ENCODE assay signal across 11 cellular contexts in the genomic region with DNA sequence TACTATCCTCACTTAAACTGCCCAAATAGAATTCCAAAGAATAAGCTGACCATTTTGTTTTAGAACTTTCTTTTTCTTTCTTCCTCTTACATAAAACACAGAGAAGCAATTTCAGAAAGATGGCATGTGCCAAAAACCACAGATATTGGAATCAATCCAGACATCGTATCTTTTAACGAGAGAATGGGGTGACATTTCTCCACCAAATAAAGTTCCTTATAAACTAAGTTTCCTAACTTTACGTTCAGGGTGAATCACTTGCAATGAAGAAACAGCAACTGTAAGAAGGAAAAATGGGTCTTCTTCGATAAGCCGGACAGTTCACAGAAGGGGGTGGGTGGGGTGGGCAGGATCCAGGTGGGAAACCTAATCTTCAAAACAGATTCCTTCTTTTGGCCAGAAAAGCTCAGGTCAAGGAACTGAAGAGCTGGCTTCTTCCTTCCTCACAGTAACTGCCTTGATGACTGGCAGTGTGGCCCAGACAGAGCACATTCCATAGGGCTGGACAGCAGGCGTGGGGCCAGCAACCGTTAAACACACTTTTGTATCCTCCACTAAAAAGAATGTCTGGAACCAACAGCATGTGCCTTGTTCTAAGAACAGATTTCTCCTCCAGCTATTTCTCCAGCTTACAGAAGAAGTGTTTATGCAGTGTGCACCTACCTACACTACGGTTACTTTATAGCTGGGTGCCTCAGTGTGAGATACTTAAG. TPM values are rescaled to one million over a fixed set of nuclear protein-coding genes. Genes with fewer than 3 reads are reported as not detected.
DNase-seq lines count a peak whose midpoint lies in the region; ATAC-seq, FAIRE-seq and TF ChIP-seq lines count a peak whose summit lies in the region.
"Had no signal": no experiment of that assay in that cellular context is flagged by ENCODE, and none has a peak within 500 bp of the region (broad histone marks: within the 10 kb centered on the region; RNA-seq: fewer than 3 reads in every experiment).

No MANE protein-coding gene starts in this region.

- H2BK5ac ChIP-seq in IMR-90 (ENCODE audit: low read depth, low read length, poor library complexity, severe bottlenecking) = peak overlapping the region; percentile 81

- H3K4me1 ChIP-seq in IMR-90 (ENCODE audit: control insufficient read depth, insufficient read depth, low read length) (peaks cover 23% of the 10 kb centered on the region), mammary epithelial cell (ENCODE audit: insufficient read depth, low read length) (peaks cover 21% of the 10 kb centered on the region), kidney (ENCODE audit: control insufficient read depth in 1 of 2, insufficient read depth in 1 of 2, low read depth in 1 of 2, low read length in 2 of 2) (peaks cover 0 to 8% of the 10 kb centered on the region in 2 donors), testis (peaks cover 51% of the 10 kb centered on the region)

- H3K18ac ChIP-seq in IMR-90 (ENCODE audit: low read depth, low read length) = peak overlapping the region; percentile 25; the same call in 1 of the 2 replicates

- DNase-seq in IMR-90 (peak; percentile 85), mammary epithelial cell (peak; percentile 64), kidney (peak; percentile 76), testis (peak; percentile 79), WERI-Rb-1 (no peak), HEK293T (ENCODE audit: extremely low spot score) (no peak)
- DNase-seq: activated CD4-positive, alpha-beta T cell treated with anti-CD3 and anti-CD28 coated beads, Interleukin-2, amount 50 U/mL, for 4 hours; NCI-H2029 had no signal

- intact Hi-C loops in IMR-90 (cut with micrococcal nuclease) (loop anchor here (1.0 kb wide), 1 partner anchor 22 kb away; no protein-coding TSS in a partner anchor), mammary epithelial cell (cut with micrococcal nuclease) (no loop called here), kidney (cut with DNase I) (no loop called here), testis (cut with DNase I; ENCODE audit: low total_unique reads) (no loop called here)

- H2AFZ ChIP-seq in IMR-90 (replicated peaks; ENCODE audit: low read length, poor library complexity) (peak overlapping the region; percentile 9), mammary epithelial cell (ENCODE audit: low read depth, low read length) (peak overlapping the region; percentile 42)

- peak overlapping the region; percentile 11; the same call in 1 of the 2 replicates for H3K14ac ChIP-seq in IMR-90 (replicated peaks; ENCODE audit: low read depth, low read length)

- peaks cover 3% of the 10 kb centered on the region; the same call in 1 of the 2 replicates for H3K36me3 ChIP-seq in IMR-90 (ENCODE audit: control insufficient read depth, insufficient read depth, low read length)
- no peaks in the 10 kb centered on the region for H3K36me3 ChIP-seq in mammary epithelial cell (ENCODE audit: insufficient read depth, low read length)
- no peaks in the 10 kb centered on the region for H3K36me3 ChIP-seq in kidney (ENCODE audit: control insufficient read depth in 1 of 2, insufficient read depth in 2 of 2, low read length in 2 of 2)
- no peaks in the 10 kb centered on the region for H3K36me3 ChIP-seq in testis (ENCODE audit: low read depth, missing control alignments)
- H3K36me3 ChIP-seq in WERI-Rb-1 = no peaks in the 10 kb centered on the region

- in situ Hi-C loops in IMR-90 (cut with MboI; ENCODE audit: low sequenced_read_pairs) = no loop called here
- in situ Hi-C loops in mammary epithelial cell (cut with MboI; ENCODE audit: low sequenced_read_pairs in 2 of 2) = no loop called here

- H3K4me3 ChIP-seq in IMR-90 (ENCODE audit: insufficient read depth, low read depth, low read length) = no peak overlapping the region
- H3K4me3 ChIP-seq in mammary epithelial cell (replicated peaks in 1 of 3; ENCODE audit: insufficient read depth in 1 of 3, low read depth in 2 of 3, low read length in 3 of 3) = peak overlapping the region in 2 of 3 experiments; percentile 19 to 37
- no peak overlapping the region for H3K4me3 ChIP-seq in kidney (ENCODE audit: low read length in 2 of 2)
- no peak overlapping the region for H3K4me3 ChIP-seq in testis
- H3K4me3 ChIP-seq in WERI-Rb-1 (ENCODE audit: low read depth, low read length) = no peak overlapping the region
- H3K4me3 ChIP-seq: GM12878 had no signal

- peak overlapping the region; percentile 51 for H3K27ac ChIP-seq in IMR-90 (ENCODE audit: insufficient read depth, low read length)
- peak overlapping the region; percentile 65 for H3K27ac ChIP-seq in mammary epithelial cell (ENCODE audit: insufficient read depth, low read depth, low read length)
- peak overlapping the region in 1 of 2 donors; percentile 18 for H3K27ac ChIP-seq in kidney (ENCODE audit: low read depth in 2 of 2, low read length in 2 of 2)
- H3K27ac ChIP-seq in testis = peak overlapping the region; percentile 60 to 65
- no peak overlapping the region for H3K27ac ChIP-seq in WERI-Rb-1

- no peaks in the 10 kb centered on the region for H3K27me3 ChIP-seq in IMR-90 (ENCODE audit: control insufficient read depth, insufficient read depth, low read length)
- H3K27me3 ChIP-seq in mammary epithelial cell (ENCODE audit: insufficient read depth, low read length) = no peaks in the 10 kb centered on the region
- no peaks in the 10 kb centered on the region for H3K27me3 ChIP-seq in testis
- H3K27me3 ChIP-seq in WERI-Rb-1 (ENCODE audit: insufficient read depth, low read depth, severe bottlenecking) = no peaks in the 10 kb centered on the region

- no CpG with 5 or more reads among the region's 8 CpGs for WGBS in IMR-90 (ENCODE audit: extremely low coverage in 2 of 2, insufficient read length in 1 of 2), 2 experiments
- WGBS in mammary epithelial cell (ENCODE audit: low coverage, missing lambda C conversion rate) = 16% methylated on average over 6 of the region's 8 CpGs
- 21 to 30% methylated on average over 8 of the region's 8 CpGs for WGBS in testis, 2 donors

- no peak overlapping the region for H2BK15ac ChIP-seq in IMR-90 (ENCODE audit: low read depth, low read length)

- H3K56ac ChIP-seq in IMR-90 (ENCODE audit: extremely low read depth, insufficient read depth, low read length) = peak overlapping the region; percentile 13

- ATAC-seq in IMR-90 (ENCODE audit: low read depth) (peak; percentile 80), GM21528 (IDR thresholded peaks at IDR 0.05; ENCODE audit: low FRiP score, unreplicated experiment) (no peak), GM19351 (IDR thresholded peaks at IDR 0.05; ENCODE audit: unreplicated experiment) (no peak)
- ATAC-seq: GM12878 had no signal

- H3K23ac ChIP-seq in IMR-90 (ENCODE audit: low read depth, low read length) = peak overlapping the region; percentile 19; the same call in 1 of the 2 replicates

- no peaks in the 10 kb centered on the region for H3K9me3 ChIP-seq in IMR-90 (ENCODE audit: control insufficient read depth, insufficient read depth, low read length)
- no peaks in the 10 kb centered on the region for H3K9me3 ChIP-seq in mammary epithelial cell (replicated peaks; ENCODE audit: insufficient read depth, low read length)
- H3K9me3 ChIP-seq in kidney (ENCODE audit: control insufficient read depth in 1 of 2, low read length in 2 of 2) = no peaks in the 10 kb centered on the region
- no peaks in the 10 kb centered on the region for H3K9me3 ChIP-seq in testis
- H3K9me3 ChIP-seq in WERI-Rb-1 (ENCODE audit: severe bottlenecking) = peaks cover 4% of the 10 kb centered on the region

- CTCF ChIA-PET in IMR-90 (lab: Yijun Ruan, JAX) = interaction anchor here (0.6 kb wide), 1 partner anchor 45 kb away, joined by 3 read pairs; no protein-coding TSS in a partner anchor
- CTCF ChIA-PET in mammary epithelial cell (lab: Charles Lee; ENCODE audit: low non-redundant PET) = no interaction called here
- CTCF ChIA-PET in HEK293T (lab: Yijun Ruan, JAX) = no interaction called here

- H2BK20ac ChIP-seq in IMR-90 (ENCODE audit: low read depth, low read length) = peak overlapping the region; percentile 22

- BruUV-seq in IMR-90 (replicated peaks; lab: Mats Ljungman, UMichigan) (no TSS peak), mammary epithelial cell (replicated peaks; lab: Mats Ljungman, UMichigan) (no TSS peak)

- H3K9ac ChIP-seq in IMR-90 (ENCODE audit: low read depth, low read length) (no peak overlapping the region; the same call in 1 of the 2 replicates), mammary epithelial cell (ENCODE audit: insufficient read depth, low read length) (peak overlapping the region; percentile 4), kidney (ENCODE audit: low read length in 2 of 2) (no peak overlapping the region)

- peak overlapping the region; percentile 61; the same call in 1 of the 2 replicates for H2BK120ac ChIP-seq in IMR-90 (ENCODE audit: low read depth, low read length)

- peak overlapping the region; percentile 54 for H4K91ac ChIP-seq in IMR-90 (ENCODE audit: insufficient read depth, low read depth, low read length)

- no peak overlapping the region for H2AK9ac ChIP-seq in IMR-90 (replicated peaks; ENCODE audit: low read depth, low read length, poor library complexity)

- H2AK5ac ChIP-seq in IMR-90 (ENCODE audit: low read depth, low read length) = peak overlapping the region; percentile 13; the same call in 1 of the 2 replicates

- dilution Hi-C loops in IMR-90 (cut with HindIII; ENCODE audit: low sequenced_read_pairs, unreplicated experiment) = no loop called here
- dilution Hi-C loops in mammary epithelial cell (cut with HindIII; ENCODE audit: low sequenced_read_pairs) = no loop called here

- peak; percentile 9; the same call in 1 of the 2 replicates for TF ChIP-seq RAD21 in IMR-90 (IDR thresholded peaks at IDR 0.05; ENCODE audit: low read length)

- peaks cover 83% of the 10 kb centered on the region for H3K79me2 ChIP-seq in mammary epithelial cell (ENCODE audit: insufficient read depth, low read length)

- peaks cover 22% of the 10 kb centered on the region for H4K20me1 ChIP-seq in IMR-90 (ENCODE audit: insufficient read depth, low read length)
- H4K20me1 ChIP-seq in mammary epithelial cell (ENCODE audit: insufficient read depth, low read length) = no peaks in the 10 kb centered on the region

- peaks cover 26% of the 10 kb centered on the region for H3K9me1 ChIP-seq in IMR-90 (ENCODE audit: insufficient read depth, low read length)

- H3K4me2 ChIP-seq in IMR-90 (ENCODE audit: low read depth, low read length) (peak overlapping the region; percentile 37), mammary epithelial cell (ENCODE audit: insufficient read depth, low read depth, low read length) (peak overlapping the region; percentile 77)

- peak overlapping the region; percentile 34; the same call in 1 of the 2 replicates for H3K4ac ChIP-seq in IMR-90 (ENCODE audit: low read depth, low read length)

- POLR2A ChIA-PET in IMR-90 (lab: Charles Lee; ENCODE audit: unreplicated experiment) = no interaction called here
- POLR2A ChIA-PET in HEK293T (lab: Yijun Ruan, JAX) = no interaction called here

- FAIRE-seq in kidney (lab: Jason Lieb, UNC) = no peak
- FAIRE-seq: GM12878 had no signal

- TF ChIP-seq POLR2A in IMR-90 (IDR thresholded peaks at IDR 0.05; ENCODE audit: low read depth, low read length) (no peak), testis (IDR thresholded peaks at IDR 0.05) (no peak)

- no peak overlapping the region for H4K5ac ChIP-seq in IMR-90 (ENCODE audit: low read depth, low read length)

- H3K79me1 ChIP-seq in IMR-90 (ENCODE audit: low read depth in 1 of 2, low read length in 2 of 2) = peaks cover 33 to 76% of the 10 kb centered on the region in 2 experiments

- H4K8ac ChIP-seq in IMR-90 (ENCODE audit: low read depth in 2 of 2, low read length in 2 of 2) = no peak overlapping the region; a peak in 2 of 4 replicates

- TF ChIP-seq CTCF in IMR-90 (conservative IDR thresholded peaks at IDR 0.05; ENCODE audit: low read depth, low read length) = no peak
- no peak for TF ChIP-seq CTCF in mammary epithelial cell (conservative IDR thresholded peaks at IDR 0.05 in 1 of 2, IDR thresholded peaks at IDR 0.05 in 1 of 2; ENCODE audit: extremely low read depth in 1 of 2, insufficient read depth in 1 of 2, low read depth in 1 of 2, low read length in 2 of 2)
- TF ChIP-seq CTCF in kidney (IDR thresholded peaks at IDR 0.05; ENCODE audit: borderline replicate concordance, extremely low read depth, insufficient read depth) = no peak
- TF ChIP-seq CTCF in testis (IDR thresholded peaks at IDR 0.05) = no peak
- no peak for TF ChIP-seq CTCF in WERI-Rb-1 (IDR thresholded peaks at IDR 0.05; ENCODE audit: low read depth, low read length)

RNA-seq across cellular contexts. Expression of a gene that starts 31.5 kb away (rescaled TPM):
- total RNA-seq in IMR-90 (2012; rRNA removed) = 35.8 and 42.3 TPM in 2 replicates
- 57.9 and 65.1 TPM in 2 replicates for polyA plus RNA-seq in IMR-90 (2012; rRNA removed)
- polyA plus RNA-seq in IMR-90 (2012; cell fraction: cytosol; rRNA removed) = 31.6 and 44.4 TPM in 2 replicates
- polyA plus RNA-seq in IMR-90 (2012; cell fraction: nucleus; rRNA removed; ENCODE audit: low replicate concordance) = 38.6 and 56.6 TPM in 2 replicates
- 10 to 100 TPM; 26.3 to 63.5 TPM for total RNA-seq in mammary epithelial cell
- polyA plus RNA-seq in mammary epithelial cell = 22.4 TPM
- polyA minus RNA-seq in mammary epithelial cell = 47.2 TPM
- total RNA-seq in kidney = 114 TPM
- polyA plus RNA-seq in kidney (ENCODE audit: insufficient read depth, low read depth, low replicate concordance) = 18.5 TPM
- 10 to 100 TPM; 23.4 to 23.9 TPM for total RNA-seq in testis
- 22.0 TPM for polyA plus RNA-seq in testis (ENCODE audit: insufficient read depth, low read depth, low replicate concordance)

Comparison
In these comparisons a context has a peak if more than half of its experiments do, and no peak if none do; other contexts are left out.
1. DNase-seq: peak in IMR-90 (single experiment), mammary epithelial cell (single experiment), kidney (single experiment) and testis (single experiment); none in WERI-Rb-1 (single experiment) and HEK293T (single experiment).
2. H3K4me3 ChIP-seq: peak in mammary epithelial cell (2 of 3); none in IMR-90 (single experiment), kidney (0 of 2), testis (0 of 2) and WERI-Rb-1 (single experiment).